In genomic region chr6:84906514-84906913, GRCh38 we compare ENCODE assay signal across 32 cellular contexts.
"Had no signal": no experiment of that assay in that cellular context is flagged by ENCODE, and none has a peak within 500 bp of the region (broad histone marks: within the 10 kb centered on the region; RNA-seq: fewer than 3 reads in every experiment).

No MANE protein-coding gene starts in this region.

- H3K4me1 ChIP-seq: ascending aorta had no signal

- H3K27ac ChIP-seq: ascending aorta, cardiac muscle cell, VCaP had no signal

- H3K9me3 ChIP-seq: ascending aorta had no signal

- H3K4me3 ChIP-seq: ascending aorta, cardiac muscle cell had no signal

- H3K36me3 ChIP-seq: ascending aorta, cardiac muscle cell had no signal

- ATAC-seq: activated CD8-positive, alpha-beta T cell treated with anti-CD3 and anti-CD28 coated beads for 36 hours; activated naive CD4-positive, alpha-beta T cell treated with anti-CD3 and anti-CD28 coated beads, Interleukin-2, amount 50 U/mL, for 72 hours; activated T-cell treated with anti-CD3 and anti-CD28 coated beads, Interleukin-2, amount 50 U/mL, for 4 hours; activated T-cell treated with anti-CD3 and anti-CD28 coated beads, Interleukin-2, amount 50 U/mL, for 72 hours; activated T-helper 17 cell treated with anti-CD3 and anti-CD28 coated beads, Interleukin-2, amount 50 U/mL, for 72 hours had no signal

- H3K27me3 ChIP-seq: ascending aorta, cardiac muscle cell had no signal

- FAIRE-seq: TTC549 had no signal

- DNase-seq: activated B cell treated with CpG ODN at 0.5 μM for 24 hours; activated CD4-positive, alpha-beta memory T cell treated with anti-CD3 and anti-CD28 coated beads for 36 hours; activated CD4-positive, alpha-beta T cell treated with anti-CD3 and anti-CD28 coated beads for 4 hours; activated CD4-positive, alpha-beta T cell treated with anti-CD3 and anti-CD28 coated beads, Interleukin-2, amount 10 ng/mL, durations not matched to agents 24 days and 14 days; activated CD4-positive, alpha-beta T cell treated with anti-CD3 and anti-CD28 coated beads, Interleukin-2, amount 50 U/mL, for 1 hour; activated CD4-positive, alpha-beta T cell treated with anti-CD3 and anti-CD28 coated beads, Interleukin-2, amount 50 U/mL, for 4 hours; activated CD4-positive, CD25-positive, alpha-beta regulatory T cell treated with anti-CD3 and anti-CD28 coated beads, Interleukin-2, amount 50 U/mL, for 72 hours; activated CD8-positive, alpha-beta memory T cell treated with anti-CD3 and anti-CD28 coated beads, Interleukin-2, amount 50 U/mL, for 4 hours; activated CD8-positive, alpha-beta T cell treated with anti-CD3 and anti-CD28 coated beads for 36 hours; activated effector memory CD4-positive, alpha-beta T cell treated with anti-CD3 and anti-CD28 coated beads, Interleukin-2, amount 50 U/mL, for 16 hours; activated gamma-delta T cell treated with Interleukin-2 at 50 U/mL for 16 hours; activated naive CD4-positive, alpha-beta T cell; activated naive CD4-positive, alpha-beta T cell treated with anti-CD3 and anti-CD28 coated beads for 36 hours; activated naive CD4-positive, alpha-beta T cell treated with anti-CD3 and anti-CD28 coated beads, Interleukin-2, amount 50 U/mL, for 16 hours; activated naive CD8-positive, alpha-beta T cell treated with anti-CD3 and anti-CD28 coated beads for 36 hours; activated T-cell treated with anti-CD3 and anti-CD28 coated beads for 4 hours; activated T-cell treated with anti-CD3 and anti-CD28 coated beads, Interleukin-2, amount 50 U/mL, for 1 hour; activated T-cell treated with anti-CD3 and anti-CD28 coated beads, Interleukin-2, amount 50 U/mL, for 4 hours; activated T-cell treated with anti-CD3 and anti-CD28 coated beads, Interleukin-2, amount 50 U/mL, for 72 hours; amygdala; anterior cingulate cortex; caudate nucleus; cerebellar nuclear complex; T-helper 1 cell; T-helper 2 cell; T-helper 9 cell had no signal
